ENCODE assay signal across 9 cellular contexts in the genomic region with DNA sequence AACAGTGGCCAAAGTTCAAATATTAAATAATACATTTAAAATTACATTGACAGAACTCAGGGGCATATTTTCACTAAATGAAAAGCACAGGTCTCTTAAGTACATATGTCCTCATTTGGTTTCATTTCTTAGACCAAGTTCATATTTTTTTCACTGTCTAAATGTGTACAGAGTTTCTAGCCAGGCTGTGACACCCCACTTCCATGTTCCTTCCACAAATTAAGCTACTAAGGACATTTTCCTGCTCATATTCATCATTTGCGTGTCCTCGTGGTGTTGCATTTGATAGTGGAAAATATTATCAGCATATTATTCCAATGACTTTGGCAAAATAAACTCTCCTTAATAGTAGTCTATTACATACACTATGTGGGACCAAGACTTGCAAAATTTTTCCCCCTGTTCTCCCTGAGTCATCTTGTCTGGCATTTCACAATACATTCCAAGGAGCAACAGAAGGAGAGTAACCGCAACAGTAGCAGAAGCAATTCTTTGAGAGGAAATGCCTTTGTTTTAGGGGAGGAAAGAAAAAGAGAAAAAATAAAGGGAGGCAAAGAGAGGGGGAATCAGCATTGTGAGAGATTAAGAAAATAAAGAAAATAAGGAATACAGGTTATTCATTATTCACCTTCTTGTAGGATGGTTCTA.
DNase-seq lines count a peak whose midpoint lies in the region; ATAC-seq and TF ChIP-seq lines count a peak whose summit lies in the region.
"Had no signal": no experiment of that assay in that cellular context is flagged by ENCODE, and none has a peak within 500 bp of the region (broad histone marks: within the 10 kb centered on the region; RNA-seq: fewer than 3 reads in every experiment).

No MANE protein-coding gene starts in this region.

- no peak overlapping the region; the same call in 1 of the 2 replicates for H3K9ac ChIP-seq in IMR-90 (ENCODE audit: low read depth, low read length)

- H2AFZ ChIP-seq in IMR-90 (replicated peaks; ENCODE audit: low read length, poor library complexity) = no peak overlapping the region

- BruUV-seq in IMR-90 (replicated peaks; lab: Mats Ljungman, UMichigan) = no TSS peak

- POLR2A ChIA-PET in IMR-90 (lab: Charles Lee; ENCODE audit: unreplicated experiment) = no interaction called here

- intact Hi-C loops in IMR-90 (cut with micrococcal nuclease) = no loop called here
- intact Hi-C loops in body of pancreas (cut with DNase I) = no loop called here
- intact Hi-C loops in upper lobe of right lung (cut with DNase I) = no loop called here

- no peaks in the 10 kb centered on the region for H4K20me1 ChIP-seq in IMR-90 (ENCODE audit: insufficient read depth, low read length)

- peak overlapping the region; percentile 73; the same call in 1 of the 2 replicates for H3K4ac ChIP-seq in IMR-90 (ENCODE audit: low read depth, low read length)

- peak overlapping the region; percentile 98 for H3K18ac ChIP-seq in IMR-90 (ENCODE audit: low read depth, low read length)

- peak overlapping the region; percentile 72; the same call in 1 of the 2 replicates for H3K27ac ChIP-seq in IMR-90 (ENCODE audit: insufficient read depth, low read length)
- H3K27ac ChIP-seq in body of pancreas = no peak overlapping the region
- no peak overlapping the region for H3K27ac ChIP-seq in upper lobe of right lung

- peak overlapping the region; percentile 35; the same call in 1 of the 2 replicates for H3K4me3 ChIP-seq in IMR-90 (ENCODE audit: insufficient read depth, low read depth, low read length)
- no peak overlapping the region for H3K4me3 ChIP-seq in body of pancreas
- no peak overlapping the region for H3K4me3 ChIP-seq in upper lobe of right lung

- peak overlapping the region; percentile 65; the same call in 1 of the 2 replicates for H4K91ac ChIP-seq in IMR-90 (ENCODE audit: insufficient read depth, low read depth, low read length)

- no peak for TF ChIP-seq POLR2A in IMR-90 (IDR thresholded peaks at IDR 0.05; ENCODE audit: low read depth, low read length)
- TF ChIP-seq POLR2A in body of pancreas (IDR thresholded peaks at IDR 0.05) = no peak

- H3K9me3 ChIP-seq in IMR-90 (ENCODE audit: control insufficient read depth, insufficient read depth, low read length) (no peaks in the 10 kb centered on the region), body of pancreas (no peaks in the 10 kb centered on the region), upper lobe of right lung (no peaks in the 10 kb centered on the region)

- in situ Hi-C loops in IMR-90 (cut with MboI; ENCODE audit: low sequenced_read_pairs) = no loop called here

- peaks cover 22% of the 10 kb centered on the region for H3K4me1 ChIP-seq in IMR-90 (ENCODE audit: control insufficient read depth, insufficient read depth, low read length)
- H3K4me1 ChIP-seq in body of pancreas = no peaks in the 10 kb centered on the region
- peaks cover 3% of the 10 kb centered on the region for H3K4me1 ChIP-seq in upper lobe of right lung

- peaks cover 15% of the 10 kb centered on the region for H3K9me1 ChIP-seq in IMR-90 (ENCODE audit: insufficient read depth, low read length)

- H2BK15ac ChIP-seq in IMR-90 (ENCODE audit: low read depth, low read length) = 0 out of 3 replicates have a peak overlapping the region, but pooled peaks have one; percentile 46

- H3K36me3 ChIP-seq in IMR-90 (ENCODE audit: control insufficient read depth, insufficient read depth, low read length) (no peaks in the 10 kb centered on the region), body of pancreas (replicated peaks in 1 of 2; ENCODE audit: insufficient read depth in 1 of 2, low read depth in 2 of 2) (no peaks in the 10 kb centered on the region), upper lobe of right lung (no peaks in the 10 kb centered on the region)

- H2BK20ac ChIP-seq in IMR-90 (ENCODE audit: low read depth, low read length) = peak overlapping the region; percentile 75; the same call in 1 of the 2 replicates

- H2AK5ac ChIP-seq in IMR-90 (ENCODE audit: low read depth, low read length) = 0 out of 2 replicates have a peak overlapping the region, but pooled peaks have one; percentile 10

- H3K27me3 ChIP-seq in IMR-90 (ENCODE audit: control insufficient read depth, insufficient read depth, low read length) (no peaks in the 10 kb centered on the region), body of pancreas (no peaks in the 10 kb centered on the region), upper lobe of right lung (no peaks in the 10 kb centered on the region)

- H2BK5ac ChIP-seq in IMR-90 (ENCODE audit: low read depth, low read length, poor library complexity, severe bottlenecking) = peak overlapping the region; percentile 94

- DNase-seq in IMR-90 (peak; percentile 96), body of pancreas (peak in 1 of 4 donors; percentile 6), iPS-NIHi11 (ENCODE audit: low spot score) (peak; percentile 18), upper lobe of right lung (no peak), NCI-H774 (lab: John Stamatoyannopoulos, UW) (no peak)
- DNase-seq: NCI-H524 had no signal

- peak overlapping the region; percentile 84; the same call in 1 of the 2 replicates for H4K5ac ChIP-seq in IMR-90 (ENCODE audit: low read depth, low read length)

- peak overlapping the region; percentile 26 to 60; a peak in 3 of 4 replicates for H4K8ac ChIP-seq in IMR-90 (ENCODE audit: low read depth in 2 of 2, low read length in 2 of 2)

- peak overlapping the region; percentile 35; the same call in 1 of the 2 replicates for H3K23ac ChIP-seq in IMR-90 (ENCODE audit: low read depth, low read length)

- TF ChIP-seq CTCF in IMR-90 (conservative IDR thresholded peaks at IDR 0.05; ENCODE audit: low read depth, low read length) (no peak), body of pancreas (IDR thresholded peaks at IDR 0.05) (no peak), upper lobe of right lung (IDR thresholded peaks at IDR 0.05) (no peak)

- H3K56ac ChIP-seq in IMR-90 (ENCODE audit: extremely low read depth, insufficient read depth, low read length) = peak overlapping the region; percentile 49

- dilution Hi-C loops in IMR-90 (cut with HindIII; ENCODE audit: low sequenced_read_pairs, unreplicated experiment) = no loop called here

- CTCF ChIA-PET in IMR-90 (lab: Yijun Ruan, JAX) = interaction anchor here (0.6 kb wide), 1 partner anchor 479 kb away, joined by 3 read pairs; no protein-coding TSS in a partner anchor

- no peak for TF ChIP-seq RAD21 in IMR-90 (IDR thresholded peaks at IDR 0.05; ENCODE audit: low read length)

- ATAC-seq in IMR-90 (ENCODE audit: low read depth) (peak; percentile 80), body of pancreas (peak; percentile 38), upper lobe of right lung (peak; percentile 68), GM19452 (IDR thresholded peaks at IDR 0.05; ENCODE audit: unreplicated experiment) (no peak), GM21737 (IDR thresholded peaks at IDR 0.05; ENCODE audit: unreplicated experiment) (no peak)
- ATAC-seq: WTC11 had no signal

- H2BK120ac ChIP-seq in IMR-90 (ENCODE audit: low read depth, low read length) = peak overlapping the region; percentile 92

- peak overlapping the region; percentile 95; the same call in 1 of the 2 replicates for H3K4me2 ChIP-seq in IMR-90 (ENCODE audit: low read depth, low read length)

- peak overlapping the region; percentile 27; the same call in 1 of the 2 replicates for H3K14ac ChIP-seq in IMR-90 (replicated peaks; ENCODE audit: low read depth, low read length)

- WGBS in IMR-90 (ENCODE audit: extremely low coverage in 2 of 2, insufficient read length in 1 of 2), 2 experiments = no CpG with 5 or more reads among the region's 3 CpGs
- WGBS in body of pancreas, 2 donors = 73 to 74% methylated on average over 3 of the region's 3 CpGs

- H3K79me1 ChIP-seq in IMR-90 (ENCODE audit: low read depth in 1 of 2, low read length in 2 of 2) = no peaks in the 10 kb centered on the region; a peak in 1 of 4 replicates

- no peak overlapping the region for H2AK9ac ChIP-seq in IMR-90 (replicated peaks; ENCODE audit: low read depth, low read length, poor library complexity)

TF ChIP-seq in IMR-90, 13 proteins besides CTCF, POLR2A, EP300 and RAD21:
- TF ChIP-seq FOS (IDR thresholded peaks at IDR 0.05; ENCODE audit: low read depth, low read length) = peak; percentile 94
- TF ChIP-seq MAFK (IDR thresholded peaks at IDR 0.05; ENCODE audit: low read depth, low read length) = peak; percentile 59
- TF ChIP-seq CEBPB (IDR thresholded peaks at IDR 0.05; ENCODE audit: low read depth, low read length) = peak; percentile 99
- TF ChIP-seq NFE2L2 (IDR thresholded peaks at IDR 0.05; ENCODE audit: low read depth, low read length) = peak; percentile 84
- TF ChIP-seq SMC3 (IDR thresholded peaks at IDR 0.05; ENCODE audit: low read depth, low read length) = no peak
- TF ChIP-seq, protein P1, sequence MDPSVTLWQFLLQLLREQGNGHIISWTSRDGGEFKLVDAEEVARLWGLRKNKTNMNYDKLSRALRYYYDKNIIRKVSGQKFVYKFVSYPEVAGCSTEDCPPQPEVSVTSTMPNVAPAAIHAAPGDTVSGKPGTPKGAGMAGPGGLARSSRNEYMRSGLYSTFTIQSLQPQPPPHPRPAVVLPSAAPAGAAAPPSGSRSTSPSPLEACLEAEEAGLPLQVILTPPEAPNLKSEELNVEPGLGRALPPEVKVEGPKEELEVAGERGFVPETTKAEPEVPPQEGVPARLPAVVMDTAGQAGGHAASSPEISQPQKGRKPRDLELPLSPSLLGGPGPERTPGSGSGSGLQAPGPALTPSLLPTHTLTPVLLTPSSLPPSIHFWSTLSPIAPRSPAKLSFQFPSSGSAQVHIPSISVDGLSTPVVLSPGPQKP (IDR thresholded peaks at IDR 0.05; ENCODE audit: borderline replicate concordance, low read depth, low read length) = no peak
- TF ChIP-seq RFX5 (IDR thresholded peaks at IDR 0.05; ENCODE audit: low read depth, low read length) = no peak
- TF ChIP-seq MAZ (IDR thresholded peaks at IDR 0.05; ENCODE audit: borderline replicate concordance, low read depth, low read length) = no peak
- TF ChIP-seq CHD1 (IDR thresholded peaks at IDR 0.05; ENCODE audit: low read depth, low read length) = no peak
- TF ChIP-seq RCOR1 (IDR thresholded peaks at IDR 0.05; ENCODE audit: insufficient replicate concordance, low read length) = no peak
- TF ChIP-seq, protein P2, sequence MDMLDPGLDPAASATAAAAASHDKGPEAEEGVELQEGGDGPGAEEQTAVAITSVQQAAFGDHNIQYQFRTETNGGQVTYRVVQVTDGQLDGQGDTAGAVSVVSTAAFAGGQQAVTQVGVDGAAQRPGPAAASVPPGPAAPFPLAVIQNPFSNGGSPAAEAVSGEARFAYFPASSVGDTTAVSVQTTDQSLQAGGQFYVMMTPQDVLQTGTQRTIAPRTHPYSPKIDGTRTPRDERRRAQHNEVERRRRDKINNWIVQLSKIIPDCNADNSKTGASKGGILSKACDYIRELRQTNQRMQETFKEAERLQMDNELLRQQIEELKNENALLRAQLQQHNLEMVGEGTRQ (IDR thresholded peaks at IDR 0.05; ENCODE audit: low read depth, low read length) = no peak
- no peak for TF ChIP-seq BHLHE40 (IDR thresholded peaks at IDR 0.05; ENCODE audit: low read depth, low read length)
- no peak for TF ChIP-seq MXI1 (IDR thresholded peaks at IDR 0.05; ENCODE audit: borderline replicate concordance, low read depth, low read length)

Comparison
In these comparisons a context has a peak if more than half of its experiments do, and no peak if none do; other contexts are left out.
1. ATAC-seq: peak in IMR-90 (single experiment), body of pancreas (single experiment) and upper lobe of right lung (single experiment); none in GM19452 (single experiment) and GM21737 (single experiment).
2. DNase-seq: peak in IMR-90 (single experiment) and iPS-NIHi11 (single experiment); none in upper lobe of right lung (single experiment) and NCI-H774 (single experiment).